ENCODE assay signal across 8 cellular contexts in genomic region chr7:35035511-35035921, GRCh38. TPM values are rescaled to one million over a fixed set of nuclear protein-coding genes. Genes with fewer than 3 reads are reported as not detected.
DNase-seq lines count a peak whose midpoint lies in the region; ATAC-seq and TF ChIP-seq lines count a peak whose summit lies in the region.

No MANE protein-coding gene starts in this region.

- TF ChIP-seq POLR2A in thyroid gland (IDR thresholded peaks at IDR 0.05): no peak

- H3K27ac ChIP-seq in thyroid gland: no peak overlapping the region

- H3K36me3 ChIP-seq in thyroid gland: no peaks in the 10 kb centered on the region

- no peaks in the 10 kb centered on the region for H3K27me3 ChIP-seq in thyroid gland

- intact Hi-C loops in thyroid gland (cut with DNase I): no loop called here

- ATAC-seq in GM21515 (IDR thresholded peaks at IDR 0.05; ENCODE audit: unreplicated experiment) (peak; percentile 23), HG03159 (IDR thresholded peaks at IDR 0.05; ENCODE audit: unreplicated experiment) (no peak)

- DNase-seq in DMS79 treated with DMSO at 0.1 percent for 48 hours (lab: John Stamatoyannopoulos, UW) (peak; percentile 70), NCI-H1436 (lab: John Stamatoyannopoulos, UW) (peak; percentile 39), fibroblast of pulmonary artery (ENCODE audit: low read depth) (peak; percentile 48), renal cortical epithelial cell (ENCODE audit: low read depth) (peak; percentile 78), thyroid gland (no peak)
- DNase-seq in activated CD4-positive, alpha-beta T cell treated with anti-CD3 and anti-CD28 coated beads, Interleukin-2, amount 50 U/mL, for 48 hours: peak; percentile 21 to 28

- peaks cover 7 to 11% of the 10 kb centered on the region in 2 donors for H3K4me1 ChIP-seq in thyroid gland

- peak; percentile 12 for TF ChIP-seq CTCF in fibroblast of pulmonary artery (IDR thresholded peaks at IDR 0.05; ENCODE audit: low read length, missing control alignments)
- TF ChIP-seq CTCF in thyroid gland (IDR thresholded peaks at IDR 0.05): no peak

- 70 to 78% methylated on average over 4 of the region's 4 CpGs for WGBS in thyroid gland, 2 donors

- H3K9me3 ChIP-seq in thyroid gland: no peaks in the 10 kb centered on the region

- H3K4me3 ChIP-seq in fibroblast of pulmonary artery (replicated peaks; ENCODE audit: low read depth, low read length) (peak overlapping the region; percentile 82), thyroid gland (replicated peaks in 1 of 3) (no peak overlapping the region)

RNA-seq across cellular contexts. Expression of gene DPY19L1, which starts 1.8 kb away (rescaled TPM):
- 52.3 and 77.7 TPM in 2 replicates for total RNA-seq in renal cortical epithelial cell
- total RNA-seq in thyroid gland: 10 to 100 TPM; 14.0 to 50.3 (median 15.0) TPM

Comparison
In these comparisons a context has a peak if more than half of its experiments do, and no peak if none do; other contexts are left out.
1. DNase-seq: peak in DMS79 treated with DMSO at 0.1 percent for 48 hours (single experiment), NCI-H1436 (single experiment), activated CD4-positive, alpha-beta T cell treated with anti-CD3 and anti-CD28 coated beads, Interleukin-2, amount 50 U/mL, for 48 hours (2 of 2), fibroblast of pulmonary artery (single experiment) and renal cortical epithelial cell (single experiment); none in thyroid gland (0 of 2).